Comparison of ENCODE assay signal across 15 cellular contexts in genomic region chr2:11899264-11899818, GRCh38.
A peak's percentile ranks its signal among the peaks of the same experiment; 100 is the strongest.
DNase-seq lines count a peak whose midpoint lies in the region; ATAC-seq and TF ChIP-seq lines count a peak whose summit lies in the region.
"Had no signal": no experiment of that assay in that cellular context is flagged by ENCODE, and none has a peak within 500 bp of the region (broad histone marks: within the 10 kb centered on the region; RNA-seq: fewer than 3 reads in every experiment).

No MANE protein-coding gene starts in this region.

- H2AFZ ChIP-seq in GM23248: no peak overlapping the region
- H2AFZ ChIP-seq: neural progenitor cell had no signal

- no peak overlapping the region for H3K27ac ChIP-seq in GM23248
- no peak overlapping the region for H3K27ac ChIP-seq in SJSA1
- H3K27ac ChIP-seq in epithelial cell of prostate: no peak overlapping the region
- H3K27ac ChIP-seq in body of pancreas: no peak overlapping the region
- H3K27ac ChIP-seq: neural progenitor cell, Peyer's patch had no signal

- H3K9ac ChIP-seq in GM23248: no peak overlapping the region
- H3K9ac ChIP-seq: neural progenitor cell had no signal

- no peak overlapping the region for H3K4me3 ChIP-seq in GM23248
- no peak overlapping the region for H3K4me3 ChIP-seq in SJSA1
- no peak overlapping the region for H3K4me3 ChIP-seq in body of pancreas
- H3K4me3 ChIP-seq: neural progenitor cell, Peyer's patch, smooth muscle cell had no signal

- H3K36me3 ChIP-seq in GM23248 (ENCODE audit: low read depth) (no peaks in the 10 kb centered on the region), SJSA1 (no peaks in the 10 kb centered on the region), body of pancreas (replicated peaks in 1 of 2; ENCODE audit: insufficient read depth in 1 of 2, low read depth in 2 of 2) (no peaks in the 10 kb centered on the region)
- H3K36me3 ChIP-seq: neural progenitor cell, Peyer's patch had no signal

- intact Hi-C loops in body of pancreas (cut with DNase I) (no loop called here), sciatic nerve (cut with DNase I) (no loop called here)

- peak; percentile 80 for DNase-seq in GM23248
- peak; percentile 22 to 44 for DNase-seq in SJSA1 (ENCODE audit: low read depth in 1 of 2, low spot score in 2 of 2)
- peak; percentile 34 for DNase-seq in epithelial cell of prostate (ENCODE audit: low read depth, low spot score)
- DNase-seq in renal cortical epithelial cell (ENCODE audit: low read depth): peak; percentile 77
- DNase-seq in body of pancreas: no peak
- no peak for DNase-seq in sciatic nerve (ENCODE audit: low spot score)
- DNase-seq in KBM-7: no peak
- DNase-seq: activated naive CD4-positive, alpha-beta T cell; Calu3; head of caudate nucleus; MM.1S; NCI-H345; Peyer's patch had no signal

- peaks cover 4% of the 10 kb centered on the region; the same call in 1 of the 2 replicates for H3F3A ChIP-seq in GM23248 (ENCODE audit: insufficient read depth)

- in situ Hi-C loops in GM23248 (cut with MboI): no loop called here
- in situ Hi-C loops in KBM-7 (cut with MboI; ENCODE audit: low pct_unique_long_range_greater_than_20kb, low sequenced_read_pairs): no loop called here

- TF ChIP-seq CTCF in body of pancreas (IDR thresholded peaks at IDR 0.05): no peak

- no peak for TF ChIP-seq POLR2A in body of pancreas (IDR thresholded peaks at IDR 0.05)

- H3K4me2 ChIP-seq in GM23248 (ENCODE audit: unreplicated experiment): no peak overlapping the region
- H3K4me2 ChIP-seq: neural progenitor cell, smooth muscle cell had no signal

- H3K9me3 ChIP-seq in GM23248 (ENCODE audit: low read depth) (no peaks in the 10 kb centered on the region), SJSA1 (replicated peaks) (no peaks in the 10 kb centered on the region), body of pancreas (no peaks in the 10 kb centered on the region)
- H3K9me3 ChIP-seq: Peyer's patch had no signal

- H3K4me1 ChIP-seq in GM23248 (ENCODE audit: insufficient read depth) (no peaks in the 10 kb centered on the region), SJSA1 (replicated peaks) (peaks cover 5% of the 10 kb centered on the region; the same call in 1 of the 2 replicates), body of pancreas (no peaks in the 10 kb centered on the region)
- H3K4me1 ChIP-seq: Peyer's patch had no signal

- H4K20me1 ChIP-seq in GM23248 (ENCODE audit: insufficient read depth): no peaks in the 10 kb centered on the region

- no peaks in the 10 kb centered on the region for H3K9me2 ChIP-seq in GM23248 (ENCODE audit: insufficient read depth)

- WGBS in GM23248 (ENCODE audit: low coverage in 1 of 2, low lambda C conversion rate in 2 of 2, missing lambda C conversion rate in 2 of 2), 2 experiments: 25 to 28% methylated on average over 7 of the region's 7 CpGs
- WGBS in body of pancreas, 2 donors: 80 to 81% methylated on average over 6 to 7 of the region's 7 CpGs

- no peak for ATAC-seq in body of pancreas
- ATAC-seq in sciatic nerve: no peak

- H3K27me3 ChIP-seq in GM23248 (replicated peaks; ENCODE audit: insufficient read depth) (peaks cover 7% of the 10 kb centered on the region; the same call in 1 of the 2 replicates), SJSA1 (replicated peaks) (no peaks in the 10 kb centered on the region), body of pancreas (no peaks in the 10 kb centered on the region)
- H3K27me3 ChIP-seq: neural progenitor cell, Peyer's patch had no signal

- no peaks in the 10 kb centered on the region for H3K79me2 ChIP-seq in GM23248 (ENCODE audit: insufficient read depth)

Comparison
In these comparisons a context has a peak if more than half of its experiments do, and no peak if none do; other contexts are left out.
1. DNase-seq: peak in GM23248 (single experiment), SJSA1 (2 of 2), epithelial cell of prostate (single experiment) and renal cortical epithelial cell (single experiment); none in body of pancreas (0 of 4), sciatic nerve (single experiment) and KBM-7 (single experiment).